ENCODE assay signal across 8 cellular contexts in genomic region chr17:40038882-40039513, GRCh38. TPM values are rescaled to one million over a fixed set of nuclear protein-coding genes. Genes with fewer than 3 reads are reported as not detected.
DNase-seq lines count a peak whose midpoint lies in the region; ATAC-seq and TF ChIP-seq lines count a peak whose summit lies in the region.

No MANE protein-coding gene starts in this region.

- H3K36me3 ChIP-seq in MG63 = peaks cover 37% of the 10 kb centered on the region
- peaks cover 0 to 14% (median 1%) of the 10 kb centered on the region in 4 donors for H3K36me3 ChIP-seq in right lobe of liver
- H3K36me3 ChIP-seq in uterus = no peaks in the 10 kb centered on the region

- intact Hi-C loops in right lobe of liver (cut with DNase I) (no loop called here), uterus (cut with DNase I; ENCODE audit: low total_unique reads) (no loop called here)

- H3K27ac ChIP-seq in right lobe of liver (no peak overlapping the region), uterus (peak overlapping the region; percentile 83 to 86)

- no peak overlapping the region for H3K4me3 Mint-ChIP-seq in chondrocyte (ENCODE audit: unreplicated experiment)

- WGBS in right lobe of liver (ENCODE audit: insufficient coverage, low coverage, low lambda C conversion rate, missing lambda C conversion rate) = 33% methylated on average over 10 of the region's 11 CpGs

- H3K9me3 ChIP-seq in MG63 (no peaks in the 10 kb centered on the region), right lobe of liver (no peaks in the 10 kb centered on the region), uterus (no peaks in the 10 kb centered on the region)

- peaks cover 0 to 5% (median 0%) of the 10 kb centered on the region in 4 donors for H3K4me1 ChIP-seq in right lobe of liver
- no peaks in the 10 kb centered on the region for H3K4me1 ChIP-seq in uterus

- no peaks in the 10 kb centered on the region for H3K27me3 ChIP-seq in MG63
- no peaks in the 10 kb centered on the region for H3K27me3 ChIP-seq in right lobe of liver
- H3K27me3 ChIP-seq in uterus = no peaks in the 10 kb centered on the region

- H3K36me3 Mint-ChIP-seq in chondrocyte (ENCODE audit: low read depth) = peaks cover 11% of the 10 kb centered on the region

- no peaks in the 10 kb centered on the region for H3K9me3 Mint-ChIP-seq in chondrocyte (ENCODE audit: low read depth)

- H3K4me3 ChIP-seq in MG63 = no peak overlapping the region
- no peak overlapping the region for H3K4me3 ChIP-seq in right lobe of liver
- no peak overlapping the region for H3K4me3 ChIP-seq in uterus

- H3K27ac Mint-ChIP-seq in chondrocyte (ENCODE audit: unreplicated experiment) = peak overlapping the region; percentile 87

- no peaks in the 10 kb centered on the region for H3K27me3 Mint-ChIP-seq in chondrocyte (ENCODE audit: low read depth)

- no peak for TF ChIP-seq POLR2A in right lobe of liver (IDR thresholded peaks at IDR 0.05)
- no peak for TF ChIP-seq POLR2A in uterus (IDR thresholded peaks at IDR 0.05)

- peak; percentile 85 for TF ChIP-seq CTCF in chondrocyte (IDR thresholded peaks at IDR 0.05)
- TF ChIP-seq CTCF in right lobe of liver (IDR thresholded peaks at IDR 0.05) = peak; percentile 60 to 74 (median 73)
- TF ChIP-seq CTCF in uterus (IDR thresholded peaks at IDR 0.05) = peak; percentile 81 to 86 (median 83)

- ATAC-seq in right lobe of liver = peak; percentile 95 to 98 (median 96)
- no peak for ATAC-seq in GM18873 (IDR thresholded peaks at IDR 0.05; ENCODE audit: low FRiP score, unreplicated experiment)

- in situ Hi-C loops in Caki2 (cut with HindIII; ENCODE audit: low pct_unique_long_range_greater_than_20kb, low sequenced_read_pairs) = no loop called here

- peaks cover 11% of the 10 kb centered on the region for H3K4me1 Mint-ChIP-seq in chondrocyte (ENCODE audit: low read depth)

- DNase-seq in Caki2 (ENCODE audit: low read depth) (peak; percentile 41), MG63 (peak; percentile 68), chondrocyte (ENCODE audit: low spot score) (no peak), right lobe of liver (peak in 2 of 3 donors; percentile 59 to 68), uterus (peak; percentile 88 to 92)
- DNase-seq in activated CD4-positive, alpha-beta T cell treated with anti-CD3 and anti-CD28 coated beads for 48 hours = no peak
- no peak for DNase-seq in stimulated activated CD8-positive, alpha-beta memory T cell treated with anti-CD3 and anti-CD28 coated beads, Interleukin-4, amount 100 ng/mL, for 48 hours

RNA-seq across cellular contexts. Expression of gene MED24, which starts 15.2 kb away (rescaled TPM):
- 36.7 and 97.2 TPM in 2 replicates for total RNA-seq in Caki2 (2014; rRNA removed; shearing (Covaris generic); ENCODE audit: low replicate concordance)
- total RNA-seq in MG63 (2014; rRNA removed; shearing (Covaris generic); ENCODE audit: low replicate concordance) = 83.1 and 96.3 TPM in 2 replicates
- total RNA-seq in chondrocyte (54.4 to 94.3 TPM (median 57.7 TPM) in 3 replicates), right lobe of liver (10 to 100 TPM; 29.0 to 38.2 (median 35.9) TPM), uterus (100 to 1,000 TPM in 1 of 4 donors, 10 to 100 TPM in 3; 17.6 to 111 (median 44.7) TPM)

RNA-seq across cellular contexts. Expression of gene CSF3, which starts 23.8 kb away (rescaled TPM):
- not detected in 2 replicates for total RNA-seq in Caki2 (2014; rRNA removed; shearing (Covaris generic); ENCODE audit: low replicate concordance)
- not detected in 2 replicates for total RNA-seq in MG63 (2014; rRNA removed; shearing (Covaris generic); ENCODE audit: low replicate concordance)
- total RNA-seq in chondrocyte (not detected in 3 replicates), right lobe of liver (under 1 TPM in 1 of 6 experiments, not detected in 5; 0.31 TPM), uterus (1 to 10 TPM in 1 of 4 donors, under 1 TPM in 1, not detected in 2; 0.29 to 5.0 TPM)

RNA-seq across cellular contexts. Expression of gene THRA, which starts 23.8 kb away (rescaled TPM):
- 9.1 and 16.4 TPM in 2 replicates for total RNA-seq in Caki2 (2014; rRNA removed; shearing (Covaris generic); ENCODE audit: low replicate concordance)
- 11.5 and 18.1 TPM in 2 replicates for total RNA-seq in MG63 (2014; rRNA removed; shearing (Covaris generic); ENCODE audit: low replicate concordance)
- total RNA-seq in chondrocyte (31.9 to 46.6 TPM (median 34.7 TPM) in 3 replicates), right lobe of liver (1 to 10 TPM; 3.7 to 9.4 (median 7.7) TPM), uterus (100 to 1,000 TPM in 1 of 4 donors, 10 to 100 TPM in 3; 19.7 to 124 (median 63.1) TPM)

RNA-seq across cellular contexts. Expression of gene PSMD3, which starts 58.4 kb away (rescaled TPM):
- total RNA-seq in Caki2 (2014; rRNA removed; shearing (Covaris generic); ENCODE audit: low replicate concordance) = 170 and 200 TPM in 2 replicates
- total RNA-seq in MG63 (2014; rRNA removed; shearing (Covaris generic); ENCODE audit: low replicate concordance) = 232 and 331 TPM in 2 replicates
- 83.6 to 101 TPM (median 86.9 TPM) in 3 replicates for total RNA-seq in chondrocyte
- total RNA-seq in right lobe of liver = 10 to 100 TPM; 58.3 to 85.3 (median 67.4) TPM
- total RNA-seq in uterus = 100 to 1,000 TPM in 1 of 4 donors, 10 to 100 TPM in 3; 62.0 to 158 (median 84.7) TPM

Comparison
In these comparisons a context has a peak if more than half of its experiments do, and no peak if none do; other contexts are left out.
1. DNase-seq: peak in Caki2 (single experiment), MG63 (single experiment), right lobe of liver (2 of 3) and uterus (2 of 2); none in chondrocyte (single experiment), activated CD4-positive, alpha-beta T cell treated with anti-CD3 and anti-CD28 coated beads for 48 hours (single experiment) and stimulated activated CD8-positive, alpha-beta memory T cell treated with anti-CD3 and anti-CD28 coated beads, Interleukin-4, amount 100 ng/mL, for 48 hours (single experiment).
2. H3K27ac ChIP-seq: peak in uterus (2 of 2); none in right lobe of liver (0 of 3).
3. Peak in every context shown above with its lines, with median percentiles within 50 percentile points of each other: CTCF ChIP-seq.